In genomic region chr11:74256370-74257133, GRCh38 we compare ENCODE assay signal across 15 cellular contexts. TPM values are rescaled to one million over a fixed set of nuclear protein-coding genes. Genes with fewer than 3 reads are reported as not detected.
"Had no signal": no experiment of that assay in that cellular context is flagged by ENCODE, and none has a peak within 500 bp of the region (broad histone marks: within the 10 kb centered on the region; RNA-seq: fewer than 3 reads in every experiment).

No MANE protein-coding gene starts in this region.

- H3K36me3 ChIP-seq: uterus had no signal

- H3K9me3 ChIP-seq: ascending aorta, gastrocnemius medialis, mucosa of descending colon, uterus had no signal

- ATAC-seq: natural killer cell treated with Interleukin-12 subunit alpha and Interleukin-12 subunit beta and Interleukin-15 and Interleukin-18, amount 100 ng/mL, for 72 hours had no signal

- H3K27ac Mint-ChIP-seq: activated CD4-positive, alpha-beta T cell treated with anti-CD3 and anti-CD28 coated beads for 36 hours; activated T-cell treated with anti-CD3 and anti-CD28 coated beads, Interleukin-2, amount 50 U/mL, for 72 hours; dendritic cell treated with granulocyte-macrophage colony-stimulating factor and Interleukin-4, amounts not matched to agents 40 ng/mL and 50 ng/mL, for 4 days; natural killer cell treated with Interleukin-12 subunit alpha and Interleukin-12 subunit beta and Interleukin-15 and Interleukin-18, amount 100 ng/mL, for 72 hours; stimulated activated naive CD8-positive, alpha-beta T cell treated with anti-CD3 and anti-CD28 coated beads, Interleukin-15, Interleukin-2, amounts not matched to agents 100 ng/mL and 50 ng/mL, for 24 hours; type B pancreatic cell had no signal

- H3K27me3 Mint-ChIP-seq: activated CD4-positive, alpha-beta T cell treated with anti-CD3 and anti-CD28 coated beads for 36 hours; natural killer cell treated with Interleukin-12 subunit alpha and Interleukin-12 subunit beta and Interleukin-15 and Interleukin-18, amount 100 ng/mL, for 72 hours; stimulated activated naive CD8-positive, alpha-beta T cell treated with anti-CD3 and anti-CD28 coated beads, Interleukin-15, Interleukin-2, amounts not matched to agents 100 ng/mL and 50 ng/mL, for 24 hours had no signal

- H3K4me3 ChIP-seq: ascending aorta, gastrocnemius medialis, mucosa of descending colon, skin epidermis, uterus had no signal

- H3K27ac ChIP-seq: ascending aorta, brain microvascular endothelial cell, epithelial cell of prostate, gastrocnemius medialis, skin epidermis, uterus had no signal

- H3K4me1 Mint-ChIP-seq: activated CD4-positive, alpha-beta T cell treated with anti-CD3 and anti-CD28 coated beads for 36 hours had no signal

- H3K4me3 Mint-ChIP-seq: activated CD4-positive, alpha-beta T cell treated with anti-CD3 and anti-CD28 coated beads for 36 hours; activated T-cell treated with anti-CD3 and anti-CD28 coated beads, Interleukin-2, amount 50 U/mL, for 72 hours; dendritic cell treated with granulocyte-macrophage colony-stimulating factor and Interleukin-4, amounts not matched to agents 40 ng/mL and 50 ng/mL, for 4 days; natural killer cell treated with Interleukin-12 subunit alpha and Interleukin-12 subunit beta and Interleukin-15 and Interleukin-18, amount 100 ng/mL, for 72 hours; stimulated activated naive CD8-positive, alpha-beta T cell treated with anti-CD3 and anti-CD28 coated beads, Interleukin-15, Interleukin-2, amounts not matched to agents 100 ng/mL and 50 ng/mL, for 24 hours; type B pancreatic cell had no signal

- H3K9me3 Mint-ChIP-seq: activated naive CD4-positive, alpha-beta T cell treated with anti-CD3 and anti-CD28 coated beads, Interleukin-2, amount 50 U/mL, for 72 hours; activated T-cell treated with anti-CD3 and anti-CD28 coated beads, Interleukin-2, amount 50 U/mL, for 72 hours; dendritic cell treated with granulocyte-macrophage colony-stimulating factor and Interleukin-4, amounts not matched to agents 40 ng/mL and 50 ng/mL, for 4 days; natural killer cell treated with Interleukin-12 subunit alpha and Interleukin-12 subunit beta and Interleukin-15 and Interleukin-18, amount 100 ng/mL, for 72 hours; stimulated activated naive CD8-positive, alpha-beta T cell treated with anti-CD3 and anti-CD28 coated beads, Interleukin-15, Interleukin-2, amounts not matched to agents 100 ng/mL and 50 ng/mL, for 24 hours; type B pancreatic cell had no signal

- H3K27me3 ChIP-seq: ascending aorta, brain microvascular endothelial cell, gastrocnemius medialis, uterus had no signal

- H3K36me3 Mint-ChIP-seq: activated naive CD4-positive, alpha-beta T cell treated with anti-CD3 and anti-CD28 coated beads, Interleukin-2, amount 50 U/mL, for 72 hours had no signal

RNA-seq across cellular contexts. Expression of gene P4HA3, which starts 54.9 kb away (rescaled TPM):
- total RNA-seq: activated CD4-positive, alpha-beta T cell treated with anti-CD3 and anti-CD28 coated beads for 36 hours; activated naive CD4-positive, alpha-beta T cell treated with anti-CD3 and anti-CD28 coated beads, Interleukin-2, amount 50 U/mL, for 72 hours; activated T-cell treated with anti-CD3 and anti-CD28 coated beads, Interleukin-2, amount 50 U/mL, for 72 hours; myocyte; natural killer cell treated with Interleukin-12 subunit alpha and Interleukin-12 subunit beta and Interleukin-15 and Interleukin-18, amount 100 ng/mL, for 72 hours had no signal
